29 cellular contexts compared by ENCODE assay signal in genomic region chr3:123733341-123733740, GRCh38.
DNase-seq lines count a peak whose midpoint lies in the region; ATAC-seq, FAIRE-seq and TF ChIP-seq lines count a peak whose summit lies in the region.
"Had no signal": no experiment of that assay in that cellular context is flagged by ENCODE, and none has a peak within 500 bp of the region (broad histone marks: within the 10 kb centered on the region; RNA-seq: fewer than 3 reads in every experiment).

No MANE protein-coding gene starts in this region.

- H3K4me3 Mint-ChIP-seq in Calu3 (ENCODE audit: low read depth, unreplicated experiment) (no peak overlapping the region), progenitor cell of endocrine pancreas (ENCODE audit: low read depth) (no peak overlapping the region)
- H3K4me3 Mint-ChIP-seq: activated CD4-positive, alpha-beta T cell treated with anti-CD3 and anti-CD28 coated beads, Interleukin-2, amount 10 ng/mL, durations not matched to agents 7 days and 5 days; activated T-helper 17 cell treated with anti-CD3 and anti-CD28 coated beads, Interleukin-2, amount 50 U/mL, for 72 hours; CD4-positive, CD25-positive, alpha-beta regulatory T cell; naive thymus-derived CD8-positive, alpha-beta T cell had no signal

- H3K27me3 Mint-ChIP-seq in Calu3 (ENCODE audit: unreplicated experiment) (no peaks in the 10 kb centered on the region), progenitor cell of endocrine pancreas (peaks cover 14% of the 10 kb centered on the region)

- CTCF ChIA-PET in Calu3 (lab: Charles Lee): interaction anchor here (0.8 to 2.1 kb wide), 2 partner anchors 10 to 198 kb away, joined by 5 to 10 read pairs; no protein-coding TSS in a partner anchor

- H3K36me3 ChIP-seq in bronchial epithelial cell (ENCODE audit: control insufficient read depth, insufficient read depth, low read length): no peaks in the 10 kb centered on the region
- H3K36me3 ChIP-seq: left lung, vagina had no signal

- peaks cover 19% of the 10 kb centered on the region for H3K4me1 Mint-ChIP-seq in Calu3 (ENCODE audit: low read depth, unreplicated experiment)
- no peaks in the 10 kb centered on the region for H3K4me1 Mint-ChIP-seq in progenitor cell of endocrine pancreas (ENCODE audit: low read depth)
- H3K4me1 Mint-ChIP-seq: activated CD4-positive, alpha-beta T cell treated with anti-CD3 and anti-CD28 coated beads, Interleukin-2, amount 10 ng/mL, durations not matched to agents 7 days and 5 days; activated T-helper 17 cell treated with anti-CD3 and anti-CD28 coated beads, Interleukin-2, amount 50 U/mL, for 72 hours; CD4-positive, CD25-positive, alpha-beta regulatory T cell; naive thymus-derived CD8-positive, alpha-beta T cell had no signal

- no peaks in the 10 kb centered on the region for H3K27me3 ChIP-seq in bronchial epithelial cell (ENCODE audit: control insufficient read depth, insufficient read depth, low read length)
- H3K27me3 ChIP-seq: left lung, vagina had no signal

- no peak for ATAC-seq in GM19395 (IDR thresholded peaks at IDR 0.05; ENCODE audit: unreplicated experiment)
- no peak for ATAC-seq in GM18502 (IDR thresholded peaks at IDR 0.05; ENCODE audit: poor library complexity, unreplicated experiment)
- ATAC-seq: naive thymus-derived CD8-positive, alpha-beta T cell had no signal

- H3K27ac Mint-ChIP-seq in Calu3 (ENCODE audit: unreplicated experiment): peak overlapping the region; percentile 50
- peak overlapping the region; percentile 86 for H3K27ac Mint-ChIP-seq in progenitor cell of endocrine pancreas
- H3K27ac Mint-ChIP-seq: activated CD4-positive, alpha-beta T cell treated with anti-CD3 and anti-CD28 coated beads, Interleukin-2, amount 10 ng/mL, durations not matched to agents 7 days and 5 days; activated naive CD4-positive, alpha-beta T cell treated with anti-CD3 and anti-CD28 coated beads, Interleukin-2, amount 50 U/mL, for 72 hours; activated T-helper 17 cell treated with anti-CD3 and anti-CD28 coated beads, Interleukin-2, amount 50 U/mL, for 72 hours; naive thymus-derived CD8-positive, alpha-beta T cell had no signal

- H3K36me3 Mint-ChIP-seq in Calu3 (ENCODE audit: insufficient read depth, unreplicated experiment) (no peaks in the 10 kb centered on the region), progenitor cell of endocrine pancreas (ENCODE audit: insufficient read depth) (no peaks in the 10 kb centered on the region)
- H3K36me3 Mint-ChIP-seq: activated naive CD4-positive, alpha-beta T cell treated with anti-CD3 and anti-CD28 coated beads, Interleukin-2, amount 50 U/mL, for 72 hours; CD4-positive, CD25-positive, alpha-beta regulatory T cell; naive thymus-derived CD8-positive, alpha-beta T cell had no signal

- no peak overlapping the region for H3K4me3 ChIP-seq in bronchial epithelial cell (ENCODE audit: low read depth, low read length)
- H3K4me3 ChIP-seq: left lung, thoracic aorta, vagina had no signal

- no peak for FAIRE-seq in bronchial epithelial cell (lab: Jason Lieb, UNC)
- FAIRE-seq: GM19239 had no signal

- BruUV-seq in Calu3 (replicated peaks; lab: Mats Ljungman, UMichigan): no TSS peak

- DNase-seq in Calu3: no peak
- DNase-seq in M059J (ENCODE audit: low read depth): peak; percentile 58
- peak; percentile 45 for DNase-seq in bronchial epithelial cell (ENCODE audit: low read depth)
- no peak for DNase-seq in progenitor cell of endocrine pancreas (ENCODE audit: low spot score, unreplicated experiment)
- DNase-seq in NCI-H1694 (lab: John Stamatoyannopoulos, UW): no peak
- no peak for DNase-seq in SIG-M5 treated with dmso at 0.1 percent for 504 hours (lab: John Stamatoyannopoulos, UW; ENCODE audit: unreplicated experiment)
- DNase-seq: activated CD4-positive, alpha-beta T cell treated with anti-CD3 and anti-CD28 coated beads, Interleukin-2, amount 10 ng/mL, durations not matched to agents 7 days and 5 days; activated CD8-positive, alpha-beta memory T cell treated with anti-CD3 and anti-CD28 coated beads, Interleukin-2, amount 50 U/mL, for 4 hours; anterior cingulate cortex; CD4-positive, CD25-positive, alpha-beta regulatory T cell; erythroblast; foreskin melanocyte; left lung; MM.1S; naive thymus-derived CD8-positive, alpha-beta T cell; NCI-H1694 treated with DMSO at 0.1 percent for 48 hours; NCI-H2171 treated with DMSO at 0.1 percent for 48 hours; NCI-H526 treated with DMSO at 0.1 percent for 48 hours; stimulated activated CD4-positive, alpha-beta T cell treated with anti-CD3 and anti-CD28 coated beads, Interleukin-12 subunit alpha, Interleukin-12 subunit beta, amount 100 ng/mL, for 4 hours; stimulated activated CD4-positive, alpha-beta T cell treated with anti-CD3 and anti-CD28 coated beads, Interleukin-4, amount 100 ng/mL, for 24 hours; stimulated activated naive CD4-positive, alpha-beta T cell treated with Interleukin-2 at 50 U/mL for 16 hours; T-helper 9 cell had no signal

- no peak for TF ChIP-seq CTCF in Calu3 (IDR thresholded peaks at IDR 0.05; ENCODE audit: unreplicated experiment)
- no peak for TF ChIP-seq CTCF in bronchial epithelial cell (IDR thresholded peaks at IDR 0.05; ENCODE audit: insufficient read depth, low read length, severe bottlenecking)
- TF ChIP-seq CTCF in progenitor cell of endocrine pancreas (IDR thresholded peaks at IDR 0.05; ENCODE audit: unreplicated experiment): no peak

- no peaks in the 10 kb centered on the region for H3K9me3 Mint-ChIP-seq in Calu3 (ENCODE audit: low read depth, unreplicated experiment)
- peaks cover 2% of the 10 kb centered on the region for H3K9me3 Mint-ChIP-seq in progenitor cell of endocrine pancreas (ENCODE audit: low read depth)
- H3K9me3 Mint-ChIP-seq: activated CD4-positive, alpha-beta T cell treated with anti-CD3 and anti-CD28 coated beads, Interleukin-2, amount 10 ng/mL, durations not matched to agents 7 days and 5 days; activated naive CD4-positive, alpha-beta T cell treated with anti-CD3 and anti-CD28 coated beads, Interleukin-2, amount 50 U/mL, for 72 hours; activated T-helper 17 cell treated with anti-CD3 and anti-CD28 coated beads, Interleukin-2, amount 50 U/mL, for 72 hours; naive thymus-derived CD8-positive, alpha-beta T cell had no signal

- intact Hi-C loops in Calu3 (cut with micrococcal nuclease; ENCODE audit: unreplicated experiment): no loop called here

Comparison
In these comparisons a context has a peak if more than half of its experiments do, and no peak if none do; other contexts are left out.
1. DNase-seq: peak in M059J (single experiment) and bronchial epithelial cell (single experiment); none in Calu3 (single experiment), progenitor cell of endocrine pancreas (single experiment), NCI-H1694 (single experiment) and SIG-M5 treated with dmso at 0.1 percent for 504 hours (single experiment).